In genomic region chr2:237341872-237342271, GRCh38 we compare ENCODE assay signal across 14 cellular contexts.
DNase-seq lines count a peak whose midpoint lies in the region; ATAC-seq and TF ChIP-seq lines count a peak whose summit lies in the region.
"Had no signal": no experiment of that assay in that cellular context is flagged by ENCODE, and none has a peak within 500 bp of the region (broad histone marks: within the 10 kb centered on the region; RNA-seq: fewer than 3 reads in every experiment).

No MANE protein-coding gene starts in this region.

- H3K9me1 ChIP-seq in IMR-90 (ENCODE audit: insufficient read depth, low read length): peaks cover 30% of the 10 kb centered on the region

- CTCF ChIA-PET in IMR-90 (lab: Yijun Ruan, JAX): no interaction called here

- no peak overlapping the region for H4K8ac ChIP-seq in IMR-90 (ENCODE audit: low read depth in 2 of 2, low read length in 2 of 2)

- H3K27ac ChIP-seq in IMR-90 (ENCODE audit: insufficient read depth, low read length) (peak overlapping the region; percentile 4; the same call in 1 of the 2 replicates), neural progenitor cell (no peak overlapping the region)
- H3K27ac ChIP-seq: neutrophil, SJSA1 had no signal

- H2BK120ac ChIP-seq in IMR-90 (ENCODE audit: low read depth, low read length): no peak overlapping the region

- DNase-seq in AG10803 (ENCODE audit: low read depth): peak; percentile 56
- peak; percentile 52 for DNase-seq in IMR-90
- peak; percentile 47 for DNase-seq in epithelial cell of esophagus (ENCODE audit: low read depth)
- no peak for DNase-seq in neural progenitor cell (ENCODE audit: low spot score)
- DNase-seq in kidney tubule cell (ENCODE audit: low spot score): no peak
- DNase-seq in cortex of kidney (lab: John Stamatoyannopoulos, UW): no peak
- DNase-seq: activated CD4-positive, alpha-beta T cell treated with anti-CD3 and anti-CD28 coated beads, Interleukin-2, amount 50 U/mL, for 4 hours; activated T-cell treated with anti-CD3 and anti-CD28 coated beads, Interleukin-2, amount 50 U/mL, for 72 hours; DMS 273 treated with DMSO at 0.1 percent for 48 hours; NCI-H2107 had no signal

- POLR2A ChIA-PET in IMR-90 (lab: Charles Lee; ENCODE audit: unreplicated experiment): no interaction called here

- no peak overlapping the region for H3K23ac ChIP-seq in IMR-90 (ENCODE audit: low read depth, low read length)

- TF ChIP-seq POLR2A in IMR-90 (IDR thresholded peaks at IDR 0.05; ENCODE audit: low read depth, low read length): no peak

- H3K4me3 ChIP-seq in AG10803 (ENCODE audit: low read length) (no peak overlapping the region), IMR-90 (ENCODE audit: insufficient read depth, low read depth, low read length) (no peak overlapping the region), epithelial cell of esophagus (ENCODE audit: low read length) (no peak overlapping the region), neural progenitor cell (no peak overlapping the region)
- H3K4me3 ChIP-seq: SJSA1 had no signal

- no peak overlapping the region for H3K56ac ChIP-seq in IMR-90 (ENCODE audit: extremely low read depth, insufficient read depth, low read length)

- TF ChIP-seq RAD21 in IMR-90 (IDR thresholded peaks at IDR 0.05; ENCODE audit: low read length): no peak

- H3K4ac ChIP-seq in IMR-90 (ENCODE audit: low read depth, low read length): no peak overlapping the region

- H4K20me1 ChIP-seq in IMR-90 (ENCODE audit: insufficient read depth, low read length): peaks cover 18% of the 10 kb centered on the region; the same call in 1 of the 2 replicates
- H4K20me1 ChIP-seq in neural progenitor cell (ENCODE audit: low read depth): no peaks in the 10 kb centered on the region

- no peaks in the 10 kb centered on the region for H3K36me3 Mint-ChIP-seq in neural progenitor cell

- H3K79me2 ChIP-seq in neural progenitor cell (ENCODE audit: low read depth): no peaks in the 10 kb centered on the region

- H2AFZ ChIP-seq in IMR-90 (replicated peaks; ENCODE audit: low read length, poor library complexity): no peak overlapping the region
- peak overlapping the region; percentile 68 for H2AFZ ChIP-seq in neural progenitor cell (replicated peaks)

- H3K9me3 ChIP-seq in IMR-90 (ENCODE audit: control insufficient read depth, insufficient read depth, low read length) (no peaks in the 10 kb centered on the region), neural progenitor cell (ENCODE audit: low read depth) (no peaks in the 10 kb centered on the region)
- H3K9me3 ChIP-seq: neutrophil, SJSA1 had no signal

- no peak for ATAC-seq in IMR-90 (ENCODE audit: low read depth)
- ATAC-seq in HG02973 (IDR thresholded peaks at IDR 0.05; ENCODE audit: unreplicated experiment): no peak
- ATAC-seq in GM21360 (IDR thresholded peaks at IDR 0.05; ENCODE audit: unreplicated experiment): no peak
- ATAC-seq: activated T-cell treated with anti-CD3 and anti-CD28 coated beads, Interleukin-2, amount 50 U/mL, for 72 hours had no signal

- H3K4me1 ChIP-seq in IMR-90 (ENCODE audit: control insufficient read depth, insufficient read depth, low read length) (peaks cover 10% of the 10 kb centered on the region; the same call in 1 of the 2 replicates), neural progenitor cell (no peaks in the 10 kb centered on the region)
- H3K4me1 ChIP-seq: SJSA1 had no signal

- H3K27me3 Mint-ChIP-seq in neural progenitor cell (ENCODE audit: insufficient read depth, low read depth): no peaks in the 10 kb centered on the region

- no peak overlapping the region for H4K5ac ChIP-seq in IMR-90 (ENCODE audit: low read depth, low read length)

- H3K27me3 ChIP-seq in IMR-90 (ENCODE audit: control insufficient read depth, insufficient read depth, low read length) (no peaks in the 10 kb centered on the region), neural progenitor cell (no peaks in the 10 kb centered on the region)
- H3K27me3 ChIP-seq: SJSA1 had no signal

- no peak overlapping the region for H4K91ac ChIP-seq in IMR-90 (ENCODE audit: insufficient read depth, low read depth, low read length)

- H2BK5ac ChIP-seq in IMR-90 (ENCODE audit: low read depth, low read length, poor library complexity, severe bottlenecking): peak overlapping the region; percentile 2

- H3K9ac ChIP-seq in IMR-90 (ENCODE audit: low read depth, low read length) (no peak overlapping the region), neural progenitor cell (no peak overlapping the region)

- peaks cover 31 to 78% of the 10 kb centered on the region in 2 experiments for H3K79me1 ChIP-seq in IMR-90 (ENCODE audit: low read depth in 1 of 2, low read length in 2 of 2)

- H2BK15ac ChIP-seq in IMR-90 (ENCODE audit: low read depth, low read length): no peak overlapping the region

- no peaks in the 10 kb centered on the region for H3F3A ChIP-seq in neural progenitor cell (ENCODE audit: low read depth)

- H3K18ac ChIP-seq in IMR-90 (ENCODE audit: low read depth, low read length): no peak overlapping the region

- intact Hi-C loops in IMR-90 (cut with micrococcal nuclease): no loop called here

- TF ChIP-seq CTCF in AG10803 (conservative IDR thresholded peaks at IDR 0.05; ENCODE audit: low read length) (no peak), IMR-90 (conservative IDR thresholded peaks at IDR 0.05; ENCODE audit: low read depth, low read length) (no peak), epithelial cell of esophagus (IDR thresholded peaks at IDR 0.05; ENCODE audit: insufficient read depth, low read depth, low read length, missing control alignments) (no peak), neural progenitor cell (IDR thresholded peaks at IDR 0.05) (no peak)

- dilution Hi-C loops in IMR-90 (cut with HindIII; ENCODE audit: low sequenced_read_pairs, unreplicated experiment): no loop called here

- no peak overlapping the region for H2AK5ac ChIP-seq in IMR-90 (ENCODE audit: low read depth, low read length)

- H3K4me1 Mint-ChIP-seq in neural progenitor cell: no peaks in the 10 kb centered on the region

- no peaks in the 10 kb centered on the region for H3K9me3 Mint-ChIP-seq in neural progenitor cell
- H3K9me3 Mint-ChIP-seq: activated T-cell treated with anti-CD3 and anti-CD28 coated beads, Interleukin-2, amount 50 U/mL, for 72 hours had no signal

- H3K36me3 ChIP-seq in IMR-90 (ENCODE audit: control insufficient read depth, insufficient read depth, low read length): peaks cover 83% of the 10 kb centered on the region
- H3K36me3 ChIP-seq in neural progenitor cell: no peaks in the 10 kb centered on the region
- H3K36me3 ChIP-seq: neutrophil had no signal

- H3K4me2 ChIP-seq in IMR-90 (ENCODE audit: low read depth, low read length) (no peak overlapping the region), neural progenitor cell (no peak overlapping the region)

- H2AK9ac ChIP-seq in IMR-90 (replicated peaks; ENCODE audit: low read depth, low read length, poor library complexity): no peak overlapping the region

- in situ Hi-C loops in IMR-90 (cut with MboI; ENCODE audit: low sequenced_read_pairs): no loop called here

- H3K4me3 Mint-ChIP-seq in neural progenitor cell: no peak overlapping the region
- H3K4me3 Mint-ChIP-seq: activated T-cell treated with anti-CD3 and anti-CD28 coated beads, Interleukin-2, amount 50 U/mL, for 72 hours had no signal

- WGBS in IMR-90 (ENCODE audit: extremely low coverage in 2 of 2, insufficient read length in 1 of 2), 2 experiments: no CpG with 5 or more reads among the region's 4 CpGs

- no peak overlapping the region for H3K14ac ChIP-seq in IMR-90 (replicated peaks; ENCODE audit: low read depth, low read length)

- BruUV-seq in IMR-90 (replicated peaks; lab: Mats Ljungman, UMichigan): no TSS peak

- H3K27ac Mint-ChIP-seq in neural progenitor cell: no peak overlapping the region
- H3K27ac Mint-ChIP-seq: activated T-cell treated with anti-CD3 and anti-CD28 coated beads, Interleukin-2, amount 50 U/mL, for 72 hours had no signal

- H2BK20ac ChIP-seq in IMR-90 (ENCODE audit: low read depth, low read length): no peak overlapping the region

TF ChIP-seq in IMR-90, 13 proteins besides CTCF, POLR2A, EP300 and RAD21:
- TF ChIP-seq NFE2L2 (IDR thresholded peaks at IDR 0.05; ENCODE audit: low read depth, low read length) (no peak), MAFK (IDR thresholded peaks at IDR 0.05; ENCODE audit: low read depth, low read length) (no peak), RCOR1 (IDR thresholded peaks at IDR 0.05; ENCODE audit: insufficient replicate concordance, low read length) (no peak), SMC3 (IDR thresholded peaks at IDR 0.05; ENCODE audit: low read depth, low read length) (no peak), RFX5 (IDR thresholded peaks at IDR 0.05; ENCODE audit: low read depth, low read length) (no peak)

Comparison
In these comparisons a context has a peak if more than half of its experiments do, and no peak if none do; other contexts are left out.
1. DNase-seq: peak in AG10803 (single experiment), IMR-90 (single experiment) and epithelial cell of esophagus (single experiment); none in neural progenitor cell (single experiment), kidney tubule cell (single experiment) and cortex of kidney (single experiment).